ENCODE assay signal across 12 cellular contexts in the genomic region with DNA sequence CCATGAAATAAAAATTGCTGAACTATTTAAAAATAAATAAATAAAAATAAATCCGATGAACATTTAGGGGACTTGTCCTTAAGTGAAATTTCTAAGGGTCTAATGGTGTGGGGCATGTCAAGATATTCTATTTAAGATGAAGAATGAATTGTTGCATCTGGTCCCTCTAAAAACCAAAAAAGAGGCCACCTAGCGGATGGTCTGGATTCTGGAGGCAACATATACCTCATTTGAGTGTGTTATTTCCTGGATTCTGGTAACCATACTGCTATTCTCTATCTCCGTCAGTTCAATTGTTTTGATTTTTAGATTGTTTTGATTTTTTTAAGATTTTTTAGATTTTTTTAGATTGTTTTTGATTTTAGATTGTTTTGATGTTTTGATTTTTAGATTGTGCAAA. TPM values are rescaled to one million over a fixed set of nuclear protein-coding genes. Genes with fewer than 3 reads are reported as not detected.
DNase-seq lines count a peak whose midpoint lies in the region; ATAC-seq, FAIRE-seq and TF ChIP-seq lines count a peak whose summit lies in the region.
"Had no signal": no experiment of that assay in that cellular context is flagged by ENCODE, and none has a peak within 500 bp of the region (broad histone marks: within the 10 kb centered on the region; RNA-seq: fewer than 3 reads in every experiment).

No MANE protein-coding gene starts in this region.

- H3K4me3 ChIP-seq in H7 (ENCODE audit: insufficient read depth, low read depth, low read length) (no peak overlapping the region), fibroblast of villous mesenchyme (ENCODE audit: low read depth, low read length) (no peak overlapping the region), dorsolateral prefrontal cortex (no peak overlapping the region)
- H3K4me3 ChIP-seq: coronary artery had no signal

- TF ChIP-seq CTCF in fibroblast of villous mesenchyme (IDR thresholded peaks at IDR 0.05; ENCODE audit: insufficient read depth, low read depth, low read length) (peak; percentile 17), dorsolateral prefrontal cortex (IDR thresholded peaks at IDR 0.05 in 54 of 56, conservative IDR thresholded peaks at IDR 0.05 in 2 of 56; ENCODE audit: low read depth in 1 of 56, partially characterized antibody in 56 of 56) (peak in 3 of 56 donors; percentile 10 to 22 (median 15))

- DNase-seq in H7 (peak; percentile 3), OCI-M1 (lab: John Stamatoyannopoulos, UW) (peak; percentile 31), fibroblast of villous mesenchyme (ENCODE audit: low read depth) (no peak), globus pallidus (ENCODE audit: low spot score) (no peak), dorsolateral prefrontal cortex (no peak)
- DNase-seq: activated naive CD4-positive, alpha-beta T cell treated with Interleukin-2 at 50 U/mL for 16 hours had no signal

- peak; percentile 86 for FAIRE-seq in G401.6 (lab: Jason Lieb, UNC)
- FAIRE-seq: frontal cortex had no signal

- intact Hi-C loops in dorsolateral prefrontal cortex (cut with DNase I): no loop called here

- ATAC-seq in HG03442 (IDR thresholded peaks at IDR 0.05; ENCODE audit: unreplicated experiment) (no peak), GM21367 (IDR thresholded peaks at IDR 0.05; ENCODE audit: unreplicated experiment) (no peak)

- no peaks in the 10 kb centered on the region for H3K36me3 ChIP-seq in H7 (replicated peaks; ENCODE audit: control insufficient read depth, insufficient read depth, low read length)

- H3K27me3 ChIP-seq in H7 (ENCODE audit: control insufficient read depth, insufficient read depth, low read length) (no peaks in the 10 kb centered on the region), dorsolateral prefrontal cortex (peaks cover 0 to 50% (median 11%) of the 10 kb centered on the region in 45 donors)

- H3K27ac ChIP-seq in dorsolateral prefrontal cortex: no peak overlapping the region
- H3K27ac ChIP-seq: coronary artery had no signal

RNA-seq across cellular contexts. Expression of gene AGTR2, which starts 28.3 kb away (rescaled TPM):
- total RNA-seq in H7 (2014; rRNA removed; shearing (Covaris generic)): not detected in 2 replicates
- total RNA-seq in fibroblast of villous mesenchyme (not detected in 2 replicates), dorsolateral prefrontal cortex (under 1 TPM in 5 of 120 experiments, not detected in 115; 0.13 to 0.40 (median 0.20) TPM)
- total RNA-seq: frontal cortex; T-helper 1 cell treated with Interleukin-12 subunit alpha and Interleukin-12 subunit beta and Interleukin-4 antibody, amounts not matched to agents 30 ng/mL and 1 ng/mL, for 36 hours had no signal

Comparison
In these comparisons a context has a peak if more than half of its experiments do, and no peak if none do; other contexts are left out.
1. DNase-seq: peak in H7 (single experiment) and OCI-M1 (single experiment); none in fibroblast of villous mesenchyme (single experiment), globus pallidus (single experiment) and dorsolateral prefrontal cortex (0 of 10).